ENCODE assay signal across 17 cellular contexts in genomic region chr1:165600793-165601192, GRCh38. TPM values are rescaled to one million over a fixed set of nuclear protein-coding genes. Genes with fewer than 3 reads are reported as not detected.
"Had no signal": no experiment of that assay in that cellular context is flagged by ENCODE, and none has a peak within 500 bp of the region (broad histone marks: within the 10 kb centered on the region; RNA-seq: fewer than 3 reads in every experiment).

No MANE protein-coding gene starts in this region.

- DNase-seq: activated CD4-positive, CD25-positive, alpha-beta regulatory T cell; activated effector memory CD4-positive, alpha-beta T cell treated with anti-CD3 and anti-CD28 coated beads, Interleukin-2, amount 50 U/mL, for 16 hours; activated T-cell treated with anti-CD3 and anti-CD28 coated beads, Interleukin-2, amount 50 U/mL, for 1 hour; amniotic stem cell; brain microvascular endothelial cell; dermis blood vessel endothelial cell; endodermal cell; erythroblast; nephron progenitor cell; stimulated activated CD4-positive, alpha-beta T cell treated with anti-CD3 and anti-CD28 coated beads, Interleukin-4, amount 100 ng/mL, for 4 hours; stimulated activated naive CD8-positive, alpha-beta T cell treated with anti-CD3 and anti-CD28 coated beads, Interleukin-15, amount 100 ng/mL, for 72 hours; T-helper 2 cell; testis had no signal

- H3K36me3 Mint-ChIP-seq: activated naive CD4-positive, alpha-beta T cell treated with anti-CD3 and anti-CD28 coated beads, Interleukin-2, amount 50 U/mL, for 72 hours had no signal

- H3K4me3 Mint-ChIP-seq: endodermal cell; nephron progenitor cell; stimulated activated naive CD8-positive, alpha-beta T cell treated with anti-CD3 and anti-CD28 coated beads, Interleukin-15, amount 100 ng/mL, for 72 hours had no signal

- H3K4me3 ChIP-seq: lung, testis had no signal

- H3K9me3 Mint-ChIP-seq: activated naive CD4-positive, alpha-beta T cell treated with anti-CD3 and anti-CD28 coated beads, Interleukin-2, amount 50 U/mL, for 72 hours; endodermal cell; nephron progenitor cell; stimulated activated naive CD8-positive, alpha-beta T cell treated with anti-CD3 and anti-CD28 coated beads, Interleukin-15, amount 100 ng/mL, for 72 hours had no signal

- H3K27me3 ChIP-seq: brain microvascular endothelial cell, testis had no signal

- H3K9me3 ChIP-seq: testis had no signal

- H3K36me3 ChIP-seq: brain microvascular endothelial cell had no signal

- H3K27ac ChIP-seq: brain microvascular endothelial cell, testis had no signal

- H3K27ac Mint-ChIP-seq: activated naive CD4-positive, alpha-beta T cell treated with anti-CD3 and anti-CD28 coated beads, Interleukin-2, amount 50 U/mL, for 72 hours; endodermal cell; nephron progenitor cell; stimulated activated naive CD8-positive, alpha-beta T cell treated with anti-CD3 and anti-CD28 coated beads, Interleukin-15, amount 100 ng/mL, for 72 hours had no signal

RNA-seq across cellular contexts. Expression of gene LRRC52, which starts 57.0 kb away (rescaled TPM):
- total RNA-seq: activated naive CD4-positive, alpha-beta T cell treated with anti-CD3 and anti-CD28 coated beads, Interleukin-2, amount 50 U/mL, for 72 hours; dermis blood vessel endothelial cell; endodermal cell; lung; omental fat pad; urinary bladder had no signal
- polyA plus RNA-seq: urinary bladder had no signal
